ENCODE assay signal across 13 cellular contexts in the genomic region with DNA sequence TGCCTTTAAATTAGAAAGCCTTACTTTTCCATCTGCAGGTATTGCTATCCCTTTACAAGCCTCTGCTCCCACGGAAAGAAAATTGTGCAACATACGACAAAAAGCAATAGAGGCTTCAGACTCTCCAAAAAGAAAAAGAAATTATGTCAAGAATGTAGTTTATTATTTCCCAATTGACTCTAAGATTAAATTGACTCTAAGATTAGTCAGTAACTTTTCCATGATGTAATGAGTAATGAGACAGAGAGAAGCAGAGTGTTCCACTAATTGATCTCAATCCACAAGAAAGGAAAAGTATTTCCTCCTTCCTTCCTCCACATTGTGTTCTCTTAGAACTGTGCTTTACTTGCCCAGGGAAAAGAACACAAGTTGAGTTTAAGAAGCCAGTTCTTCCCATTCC.
DNase-seq lines count a peak whose midpoint lies in the region; ATAC-seq and TF ChIP-seq lines count a peak whose summit lies in the region.
"Had no signal": no experiment of that assay in that cellular context is flagged by ENCODE, and none has a peak within 500 bp of the region (broad histone marks: within the 10 kb centered on the region; RNA-seq: fewer than 3 reads in every experiment).

No MANE protein-coding gene starts in this region.

- H3K14ac ChIP-seq in mesenchymal stem cell (ENCODE audit: low read length in 2 of 2): no peak overlapping the region

- no peaks in the 10 kb centered on the region for H3K9me3 Mint-ChIP-seq in T-helper 2 cell treated with Interferon-gamma antibody and Interleukin-4, amounts not matched to agents 5 μg/mL and 100 μg/mL, for 36 hours

- H3K9me3 ChIP-seq in left ventricle myocardium inferior (replicated peaks) (no peaks in the 10 kb centered on the region), mesenchymal stem cell (ENCODE audit: control insufficient read depth, low read length) (no peaks in the 10 kb centered on the region), thoracic aorta (no peaks in the 10 kb centered on the region)

- H4K91ac ChIP-seq in mesenchymal stem cell (ENCODE audit: low read length): no peak overlapping the region

- intact Hi-C loops in left cardiac atrium (cut with DNase I): no loop called here
- intact Hi-C loops in left ventricle myocardium inferior (cut with micrococcal nuclease): no loop called here

- no peak overlapping the region for H3K4me2 ChIP-seq in mesenchymal stem cell (ENCODE audit: low read length, poor library complexity, severe bottlenecking)

- H3K36me3 ChIP-seq in left ventricle myocardium inferior (no peaks in the 10 kb centered on the region), mesenchymal stem cell (ENCODE audit: control insufficient read depth in 1 of 2, insufficient read depth in 2 of 2, low read depth in 1 of 2, low read length in 2 of 2) (no peaks in the 10 kb centered on the region), thoracic aorta (no peaks in the 10 kb centered on the region)

- H2BK12ac ChIP-seq in mesenchymal stem cell (ENCODE audit: low read length in 2 of 2): no peak overlapping the region

- DNase-seq in left cardiac atrium (no peak), left ventricle myocardium inferior (no peak), fibroblast of mammary gland (ENCODE audit: low read depth) (peak; percentile 31), mesenchymal stem cell (no peak), thoracic aorta (ENCODE audit: low spot score) (no peak), DMS153 (lab: John Stamatoyannopoulos, UW) (no peak)
- DNase-seq in T-helper 2 cell treated with Interferon-gamma antibody and Interleukin-4, amounts not matched to agents 5 μg/mL and 100 μg/mL, for 36 hours (ENCODE audit: low spot score): no peak
- DNase-seq: C1 segment of cervical spinal cord, NCI-H146, NCI-H226, NCI-H526 treated with DMSO at 0.1 percent for 48 hours, PC-3 had no signal

- ATAC-seq in left cardiac atrium: peak; percentile 63 to 68
- ATAC-seq in thoracic aorta (ENCODE audit: insufficient number of reproducible peaks, low FRiP score, low read depth): peak; percentile 65
- ATAC-seq in HG02571 (IDR thresholded peaks at IDR 0.05; ENCODE audit: unreplicated experiment): no peak
- ATAC-seq: PC-3 had no signal

- no peaks in the 10 kb centered on the region for H3K27me3 ChIP-seq in left ventricle myocardium inferior (ENCODE audit: low read depth)
- H3K27me3 ChIP-seq in mesenchymal stem cell (ENCODE audit: control insufficient read depth in 1 of 2, insufficient read depth in 1 of 2, low read length in 2 of 2): no peaks in the 10 kb centered on the region
- no peaks in the 10 kb centered on the region for H3K27me3 ChIP-seq in thoracic aorta (replicated peaks; ENCODE audit: insufficient read depth)

- no peak overlapping the region for H2BK120ac ChIP-seq in mesenchymal stem cell (ENCODE audit: low read depth, low read length)

- H2BK5ac ChIP-seq in mesenchymal stem cell (ENCODE audit: low read depth, low read length, poor library complexity, severe bottlenecking): no peak overlapping the region

- H3K18ac ChIP-seq in mesenchymal stem cell (ENCODE audit: low read depth in 1 of 2, low read length in 2 of 2): no peak overlapping the region

- no peak for TF ChIP-seq CTCF in left ventricle myocardium inferior (IDR thresholded peaks at IDR 0.05; ENCODE audit: borderline replicate concordance)
- TF ChIP-seq CTCF in fibroblast of mammary gland (conservative IDR thresholded peaks at IDR 0.05; ENCODE audit: control insufficient read depth, insufficient read depth, low read depth, low read length): no peak
- no peak for TF ChIP-seq CTCF in thoracic aorta (IDR thresholded peaks at IDR 0.05)

- H2AK5ac ChIP-seq in mesenchymal stem cell (ENCODE audit: low read length, severe bottlenecking): no peak overlapping the region

- H3K4me3 Mint-ChIP-seq in T-helper 2 cell treated with Interferon-gamma antibody and Interleukin-4, amounts not matched to agents 5 μg/mL and 100 μg/mL, for 36 hours: no peak overlapping the region

- H4K8ac ChIP-seq in mesenchymal stem cell (ENCODE audit: low read length): no peak overlapping the region

- no peak overlapping the region for H2AFZ ChIP-seq in mesenchymal stem cell (ENCODE audit: low read depth, low read length)

- no peak overlapping the region for H3K9ac ChIP-seq in mesenchymal stem cell (ENCODE audit: low read length)

- H2BK15ac ChIP-seq in mesenchymal stem cell (ENCODE audit: low read depth, poor library complexity, severe bottlenecking): no peak overlapping the region

- no peaks in the 10 kb centered on the region for H3K4me1 Mint-ChIP-seq in T-helper 2 cell treated with Interferon-gamma antibody and Interleukin-4, amounts not matched to agents 5 μg/mL and 100 μg/mL, for 36 hours (ENCODE audit: low read depth)

- no peak overlapping the region for H3K27ac Mint-ChIP-seq in T-helper 2 cell treated with Interferon-gamma antibody and Interleukin-4, amounts not matched to agents 5 μg/mL and 100 μg/mL, for 36 hours

- no peaks in the 10 kb centered on the region for H3K27me3 Mint-ChIP-seq in T-helper 2 cell treated with Interferon-gamma antibody and Interleukin-4, amounts not matched to agents 5 μg/mL and 100 μg/mL, for 36 hours (ENCODE audit: low read depth)

- WGBS in mesenchymal stem cell: no CpG with 5 or more reads among the region's 2 CpGs

- no peak overlapping the region for H3K4ac ChIP-seq in mesenchymal stem cell (ENCODE audit: low read depth in 1 of 2, low read length in 2 of 2)

- H3K27ac ChIP-seq in left ventricle myocardium inferior (replicated peaks) (no peak overlapping the region), mesenchymal stem cell (ENCODE audit: low read length, poor library complexity, severe bottlenecking) (peak overlapping the region; percentile 26), thoracic aorta (peak overlapping the region in 1 of 2 donors; percentile 33)

- no peaks in the 10 kb centered on the region for H3K36me3 Mint-ChIP-seq in T-helper 2 cell treated with Interferon-gamma antibody and Interleukin-4, amounts not matched to agents 5 μg/mL and 100 μg/mL, for 36 hours (ENCODE audit: low read depth)

- H3K4me3 ChIP-seq in left ventricle myocardium inferior: no peak overlapping the region
- H3K4me3 ChIP-seq in fibroblast of mammary gland (ENCODE audit: control insufficient read depth, low read depth, low read length): no peak overlapping the region
- H3K4me3 ChIP-seq in mesenchymal stem cell (ENCODE audit: insufficient read depth in 1 of 2, low read depth in 1 of 2, low read length in 2 of 2): no peak overlapping the region
- H3K4me3 ChIP-seq in thoracic aorta: no peak overlapping the region

- H3K23ac ChIP-seq in mesenchymal stem cell (ENCODE audit: low read length in 2 of 2): no peak overlapping the region

- H3K4me1 ChIP-seq in left ventricle myocardium inferior (no peaks in the 10 kb centered on the region), mesenchymal stem cell (ENCODE audit: control insufficient read depth, insufficient read depth, low read depth, low read length) (no peaks in the 10 kb centered on the region), thoracic aorta (ENCODE audit: control insufficient read depth in 1 of 2, low read depth in 2 of 2) (peaks cover 2 to 23% of the 10 kb centered on the region in 2 donors)

- no peaks in the 10 kb centered on the region for H3K79me1 ChIP-seq in mesenchymal stem cell (replicated peaks; ENCODE audit: low read length, poor library complexity, severe bottlenecking)
